ENCODE assay signal across 2 cellular contexts in genomic region chr7:76148947-76149346, GRCh38. TPM values are rescaled to one million over a fixed set of nuclear protein-coding genes. Genes with fewer than 3 reads are reported as not detected.
"Had no signal": no experiment of that assay in that cellular context is flagged by ENCODE, and none has a peak within 500 bp of the region (broad histone marks: within the 10 kb centered on the region; RNA-seq: fewer than 3 reads in every experiment).

No MANE protein-coding gene starts in this region.

RNA-seq across cellular contexts. Expression of gene SRRM3, which starts 52.7 kb away (rescaled TPM):
- total RNA-seq: OCI-LY7, RPMI7951 had no signal
